In the genomic region with DNA sequence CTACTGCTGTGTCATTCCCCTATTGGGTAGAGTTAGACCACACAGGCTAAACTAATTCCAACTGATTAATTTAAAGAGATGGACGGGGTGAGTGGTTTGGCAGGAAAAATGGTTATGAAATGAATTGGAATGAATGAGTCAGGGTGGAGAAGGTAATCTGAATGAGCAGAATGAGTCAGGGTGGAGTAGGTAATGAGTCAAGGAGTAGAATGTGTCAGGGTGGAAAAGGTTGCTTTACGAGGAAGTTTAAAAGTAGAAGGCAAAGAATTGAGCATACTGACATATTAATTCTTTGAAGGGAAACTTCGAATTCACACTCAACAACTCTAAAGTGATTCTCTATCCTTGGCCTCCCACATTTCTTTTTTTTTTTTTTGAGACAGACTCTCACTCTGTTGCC, we compare ENCODE assay signal across 17 cellular contexts. TPM values are rescaled to one million over a fixed set of nuclear protein-coding genes. Genes with fewer than 3 reads are reported as not detected.
DNase-seq lines count a peak whose midpoint lies in the region; ATAC-seq, FAIRE-seq and TF ChIP-seq lines count a peak whose summit lies in the region.
"Had no signal": no experiment of that assay in that cellular context is flagged by ENCODE, and none has a peak within 500 bp of the region (broad histone marks: within the 10 kb centered on the region; RNA-seq: fewer than 3 reads in every experiment).

No MANE protein-coding gene starts in this region.

- H3K23me2 ChIP-seq in H9 (ENCODE audit: insufficient read length, low read depth, low read length, poor library complexity, severe bottlenecking): no peaks in the 10 kb centered on the region

- no peak overlapping the region for H2BK12ac ChIP-seq in H9 (ENCODE audit: insufficient read length, low read depth, low read length)

- no peak overlapping the region for H3K27ac ChIP-seq in H9 (ENCODE audit: insufficient read length, low read depth, low read length)

- H3K79me1 ChIP-seq in H9 (ENCODE audit: insufficient read depth, low read depth, low read length, poor library complexity, severe bottlenecking): no peaks in the 10 kb centered on the region

- DNase-seq in Calu3 (peak; percentile 17), HTR-8/SVneo (ENCODE audit: insufficient read length, low spot score) (no peak), astrocyte of the spinal cord (ENCODE audit: low read depth, low spot score) (peak; percentile 52), kidney tubule cell (ENCODE audit: low spot score) (peak; percentile 91), H9 (no peak), endothelial cell (ENCODE audit: low spot score) (no peak)
- DNase-seq: activated gamma-delta T cell; DMS 273 treated with DMSO at 0.1 percent for 48 hours; immature natural killer cell; naive thymus-derived CD8-positive, alpha-beta T cell; NCI-H2081 treated with DMSO at 0.1 percent for 48 hours; stimulated activated CD4-positive, alpha-beta T cell treated with anti-CD3 and anti-CD28 coated beads, Interleukin-15, amount 100 ng/mL, for 24 hours; stimulated activated naive CD4-positive, alpha-beta T cell treated with Interleukin-2 at 50 U/mL for 16 hours had no signal

- H2AK5ac ChIP-seq in H9 (ENCODE audit: insufficient read length, low read length): no peak overlapping the region

- H2BK15ac ChIP-seq in H9 (ENCODE audit: low read depth, low read length): no peak overlapping the region

- peak overlapping the region; percentile 97 for H3K27ac Mint-ChIP-seq in Calu3 (ENCODE audit: unreplicated experiment)
- H3K27ac Mint-ChIP-seq in H9: 0 out of 7 replicates have a peak overlapping the region, but pooled peaks of 1 of the 3 experiments have one; percentile 5
- no peak overlapping the region for H3K27ac Mint-ChIP-seq in endothelial cell (ENCODE audit: unreplicated experiment)
- H3K27ac Mint-ChIP-seq: IgD-negative memory B cell; immature natural killer cell; naive thymus-derived CD8-positive, alpha-beta T cell had no signal

- H3K27me3 Mint-ChIP-seq in Calu3 (ENCODE audit: unreplicated experiment): no peaks in the 10 kb centered on the region
- peaks cover 8% of the 10 kb centered on the region; the same call in 1 of the 2 replicates for H3K27me3 Mint-ChIP-seq in H9 (ENCODE audit: low read depth)
- no peaks in the 10 kb centered on the region for H3K27me3 Mint-ChIP-seq in endothelial cell (ENCODE audit: unreplicated experiment)

- no peaks in the 10 kb centered on the region for H3K27me3 ChIP-seq in H9 (ENCODE audit: insufficient read depth, low read length)

- ATAC-seq in GM18511 (IDR thresholded peaks at IDR 0.05; ENCODE audit: unreplicated experiment): no peak
- ATAC-seq in HG03432 (IDR thresholded peaks at IDR 0.05; ENCODE audit: unreplicated experiment): no peak
- ATAC-seq: naive thymus-derived CD8-positive, alpha-beta T cell had no signal

- H3K9ac ChIP-seq in H9 (ENCODE audit: extremely low read depth, insufficient read length, low read length): no peak overlapping the region

- H3T11ph ChIP-seq in H9 (ENCODE audit: low read length): no peak overlapping the region

- H3K4me1 Mint-ChIP-seq in Calu3 (ENCODE audit: low read depth, unreplicated experiment) (peaks cover 8% of the 10 kb centered on the region), H9 (no peaks in the 10 kb centered on the region), endothelial cell (ENCODE audit: unreplicated experiment) (no peaks in the 10 kb centered on the region)
- H3K4me1 Mint-ChIP-seq: immature natural killer cell; naive thymus-derived CD8-positive, alpha-beta T cell had no signal

- no peak overlapping the region for H3K4me2 ChIP-seq in H9 (ENCODE audit: insufficient read depth, insufficient read length, low read length)

- H4K8ac ChIP-seq in H9 (replicated peaks; ENCODE audit: insufficient read length, low read depth, low read length): no peak overlapping the region

- H2BK5ac ChIP-seq in H9 (ENCODE audit: insufficient read length, low read length): no peak overlapping the region

- H2AFZ ChIP-seq in H9 (ENCODE audit: low read length): no peak overlapping the region

- no peak overlapping the region for H3K14ac ChIP-seq in H9 (ENCODE audit: insufficient read depth, low read length)

- in situ Hi-C loops in astrocyte of the spinal cord (cut with HindIII; ENCODE audit: low sequenced_read_pairs): no loop called here

- BruUV-seq in Calu3 (replicated peaks; lab: Mats Ljungman, UMichigan): no TSS peak

- CTCF ChIA-PET in Calu3 (lab: Charles Lee): no interaction called here

- TF ChIP-seq CTCF in Calu3 (IDR thresholded peaks at IDR 0.05; ENCODE audit: unreplicated experiment) (no peak), astrocyte of the spinal cord (IDR thresholded peaks at IDR 0.05; ENCODE audit: low read depth, low read length) (no peak), H9 (conservative IDR thresholded peaks at IDR 0.05) (no peak), endothelial cell (IDR thresholded peaks at IDR 0.05; ENCODE audit: unreplicated experiment) (no peak)

- H3K79me2 ChIP-seq in H9 (ENCODE audit: insufficient read depth, low read length): no peaks in the 10 kb centered on the region

- no peak overlapping the region for H3K18ac ChIP-seq in H9 (ENCODE audit: insufficient read length, low read depth, low read length)

- H3K9me3 Mint-ChIP-seq in Calu3 (ENCODE audit: low read depth, unreplicated experiment) (peaks cover 9% of the 10 kb centered on the region), H9 (peaks cover 12 to 25% of the 10 kb centered on the region in 2 experiments; a peak in 4 of 5 replicates), endothelial cell (ENCODE audit: unreplicated experiment) (peaks cover 10% of the 10 kb centered on the region)

- H4K5ac ChIP-seq in H9 (ENCODE audit: insufficient read length, low read depth, low read length): no peak overlapping the region

- no peak overlapping the region for H3K56ac ChIP-seq in H9 (ENCODE audit: insufficient read length, low read depth, low read length)

- FAIRE-seq in HTR-8/SVneo (lab: Jason Lieb, UNC): peak; percentile 59
- FAIRE-seq: GM18507 had no signal

- no peaks in the 10 kb centered on the region for H3K9me3 ChIP-seq in H9 (ENCODE audit: control insufficient read depth, low read depth, low read length)

- H4K91ac ChIP-seq in H9 (ENCODE audit: insufficient read length, low read depth, low read length): no peak overlapping the region

- H2BK20ac ChIP-seq in H9 (ENCODE audit: low read depth, low read length, poor library complexity, severe bottlenecking): no peak overlapping the region

- H3K4me3 Mint-ChIP-seq in Calu3 (ENCODE audit: low read depth, unreplicated experiment) (peak overlapping the region; percentile 36), H9 (no peak overlapping the region), endothelial cell (ENCODE audit: unreplicated experiment) (no peak overlapping the region)
- H3K4me3 Mint-ChIP-seq: IgD-negative memory B cell; immature natural killer cell; naive thymus-derived CD8-positive, alpha-beta T cell had no signal

- intact Hi-C loops in Calu3 (cut with micrococcal nuclease; ENCODE audit: unreplicated experiment): no loop called here

- H3K4me3 ChIP-seq in astrocyte of the spinal cord (ENCODE audit: low read depth, low read length): no peak overlapping the region

- H3K4me1 ChIP-seq in H9 (ENCODE audit: insufficient read depth, low read length): no peaks in the 10 kb centered on the region

- H2BK120ac ChIP-seq in H9 (ENCODE audit: low read depth, low read length, poor library complexity, severe bottlenecking): no peak overlapping the region

- WGBS in H9 (ENCODE audit: extremely low coverage, insufficient read length, low lambda C conversion rate): 100% methylated on average over 1 of the region's 3 CpGs

- H3K23ac ChIP-seq in H9 (ENCODE audit: insufficient read length, low read depth, low read length): no peak overlapping the region

- no peak overlapping the region for H3K4ac ChIP-seq in H9 (ENCODE audit: low read depth, low read length)

- H3K36me3 Mint-ChIP-seq in Calu3 (ENCODE audit: insufficient read depth, unreplicated experiment): peaks cover 18% of the 10 kb centered on the region
- H3K36me3 Mint-ChIP-seq in H9 (ENCODE audit: insufficient read depth in 1 of 3, low read depth in 3 of 3): peaks cover 0 to 6% (median 0%) of the 10 kb centered on the region in 3 experiments; a peak in 3 of 7 replicates
- H3K36me3 Mint-ChIP-seq in endothelial cell (ENCODE audit: low read depth, unreplicated experiment): peaks cover 4% of the 10 kb centered on the region

- no peaks in the 10 kb centered on the region for H4K20me1 ChIP-seq in H9 (ENCODE audit: control insufficient read depth, insufficient read depth, insufficient read length)

RNA-seq across cellular contexts. Expression of a gene that starts 12.7 kb away (rescaled TPM):
- total RNA-seq in Calu3 (2022) (61.1 and 66.2 TPM in 2 replicates), H9 (2021) (162 and 171 TPM in 2 replicates), endothelial cell (ENCODE audit: unreplicated experiment) (52.1 TPM)

RNA-seq across cellular contexts. Expression of a gene that starts 24.0 kb away (rescaled TPM):
- total RNA-seq in Calu3 (2022) (26.0 and 27.3 TPM in 2 replicates), H9 (2021) (50.8 and 53.3 TPM in 2 replicates), endothelial cell (ENCODE audit: unreplicated experiment) (62.5 TPM)

RNA-seq across cellular contexts. Expression of a gene that starts 58.6 kb away (rescaled TPM):
- 7.8 and 9.4 TPM in 2 replicates for total RNA-seq in Calu3 (2022)
- total RNA-seq in H9 (2021): 27.2 and 29.4 TPM in 2 replicates
- total RNA-seq in endothelial cell (ENCODE audit: unreplicated experiment): 31.1 TPM

Comparison
In these comparisons a context has a peak if more than half of its experiments do, and no peak if none do; other contexts are left out.
1. DNase-seq: peak in Calu3 (single experiment), astrocyte of the spinal cord (single experiment) and kidney tubule cell (single experiment); none in HTR-8/SVneo (single experiment), H9 (single experiment) and endothelial cell (single experiment).